Comparison of ENCODE assay signal across 26 cellular contexts in the genomic region with DNA sequence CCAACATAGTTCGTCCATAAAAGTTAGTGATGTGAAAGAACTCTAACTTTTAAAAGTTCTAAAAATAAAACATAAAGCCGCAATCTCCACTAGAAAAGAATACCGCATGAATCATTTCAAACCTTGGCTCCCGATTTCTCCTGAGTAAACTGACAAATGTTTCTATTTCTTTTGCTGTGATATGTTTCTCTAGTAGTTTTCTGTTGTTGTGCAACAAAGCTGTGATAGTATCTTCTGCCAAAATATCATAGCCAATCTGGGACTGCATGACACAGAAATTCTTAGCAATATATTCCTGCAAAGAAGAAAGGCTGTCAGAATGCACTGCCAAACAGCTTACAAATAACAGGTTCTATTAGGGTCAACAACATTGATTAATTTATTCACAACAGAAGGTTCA.
DNase-seq lines count a peak whose midpoint lies in the region; ATAC-seq, FAIRE-seq and TF ChIP-seq lines count a peak whose summit lies in the region.
"Had no signal": no experiment of that assay in that cellular context is flagged by ENCODE, and none has a peak within 500 bp of the region (broad histone marks: within the 10 kb centered on the region; RNA-seq: fewer than 3 reads in every experiment).

No MANE protein-coding gene starts in this region.

- TF ChIP-seq EP300 in K562 (IDR thresholded peaks at IDR 0.05; ENCODE audit: low read length) = no peak

- no peak for TF ChIP-seq RAD21 in K562 (CRISPR knock-in tag; conservative IDR thresholded peaks at IDR 0.05 in 1 of 2, IDR thresholded peaks at IDR 0.05 in 1 of 2)

- no peak overlapping the region for H2AFZ ChIP-seq in K562 (ENCODE audit: low read depth, low read length)

- no peak overlapping the region for H3K4me2 ChIP-seq in K562 (ENCODE audit: insufficient read depth, low read length)

- no peak for TF ChIP-seq POLR2A in K562 (conservative IDR thresholded peaks at IDR 0.05)

- no peaks in the 10 kb centered on the region for H3K79me2 ChIP-seq in K562 (ENCODE audit: control insufficient read depth, insufficient read depth, low read length)

- CTCF ChIA-PET in K562 (lab: Yijun Ruan, JAX; ENCODE audit: low intra/inter-chr PET ratio) = no interaction called here
- CTCF ChIA-PET in CD8-positive, alpha-beta memory T cell (lab: Charles Lee) = no interaction called here

- no peak for ATAC-seq in K562
- ATAC-seq: activated CD8-positive, alpha-beta T cell treated with anti-CD3 and anti-CD28 coated beads for 36 hours; left colon; natural killer cell had no signal

- BruUV-seq in K562 (replicated peaks; lab: Mats Ljungman, UMichigan) = no TSS peak

- H3K9ac ChIP-seq in K562 (ENCODE audit: insufficient read depth in 1 of 2, low read depth in 2 of 2, low read length in 2 of 2) = no peak overlapping the region

- peaks cover 0 to 3% of the 10 kb centered on the region in 2 donors for H3K27me3 Mint-ChIP-seq in CD8-positive, alpha-beta memory T cell
- H3K27me3 Mint-ChIP-seq: activated CD8-positive, alpha-beta T cell treated with anti-CD3 and anti-CD28 coated beads for 36 hours had no signal

- H3K4me3 ChIP-seq in K562 = no peak overlapping the region
- H3K4me3 ChIP-seq in CD8-positive, alpha-beta memory T cell (ENCODE audit: low read length) = no peak overlapping the region
- H3K4me3 ChIP-seq: ovary, right atrium auricular region, thoracic aorta had no signal

- peaks cover 0 to 2% (median 0%) of the 10 kb centered on the region in 5 donors for H3K9me3 Mint-ChIP-seq in CD8-positive, alpha-beta memory T cell
- H3K9me3 Mint-ChIP-seq: activated CD8-positive, alpha-beta T cell treated with anti-CD3 and anti-CD28 coated beads for 36 hours; natural killer cell; T-helper 1 cell treated with Interleukin-12 subunit alpha and Interleukin-12 subunit beta and Interleukin-4 antibody, amounts not matched to agents 30 μg/mL and 1 μg/mL, for 36 hours had no signal

- no peak for FAIRE-seq in K562 (lab: Jason Lieb, UNC)
- FAIRE-seq: GM12891, H1 had no signal

- in situ Hi-C loops in K562 (cut with MboI) = no loop called here

- no peak overlapping the region for H3K27ac ChIP-seq in K562 (ENCODE audit: extremely low read depth, low read depth, low read length)
- no peak overlapping the region for H3K27ac ChIP-seq in CD8-positive, alpha-beta memory T cell (ENCODE audit: low read depth, low read length)
- no peak overlapping the region for H3K27ac ChIP-seq in caudate nucleus (ENCODE audit: low read depth, low read length)
- H3K27ac ChIP-seq: ovary, right atrium auricular region, thoracic aorta had no signal

- TF ChIP-seq CTCF in K562 (IDR thresholded peaks at IDR 0.05 in 2 of 3, conservative IDR thresholded peaks at IDR 0.05 in 1 of 3; ENCODE audit: insufficient read depth in 2 of 3, low read depth in 1 of 3, low read length in 3 of 3) = no peak

- DNase-seq in GM04503 (ENCODE audit: low read depth) = peak; percentile 75
- no peak for DNase-seq in K562 (ENCODE audit: extremely low read depth in 1 of 4, low spot score in 3 of 4)
- peak; percentile 84 for DNase-seq in iris pigment epithelial cell (ENCODE audit: low read depth)
- DNase-seq in stromal cell of bone marrow (ENCODE audit: low read depth) = peak; percentile 67
- DNase-seq in CD8-positive, alpha-beta memory T cell = no peak
- no peak for DNase-seq in SKM-1 treated with dmso at 0.1 percent for 144 hours (lab: John Stamatoyannopoulos, UW; ENCODE audit: unreplicated experiment)
- no peak for DNase-seq in caudate nucleus (lab: John Stamatoyannopoulos, UW)
- DNase-seq: activated CD4-positive, alpha-beta T cell treated with anti-CD3 and anti-CD28 coated beads for 1 hour; activated CD8-positive, alpha-beta T cell treated with anti-CD3 and anti-CD28 coated beads for 36 hours; activated effector memory CD4-positive, alpha-beta T cell treated with Interleukin-2 at 50 U/mL for 16 hours; AML-193; effector CD8-positive, alpha-beta T cell; Kasumi-1; left colon; natural killer cell; NCI-H187; NCI-H2171 treated with DMSO at 0.1 percent for 48 hours; NCI-H526; ovary; stimulated activated naive CD4-positive, alpha-beta T cell treated with Interleukin-2 at 50 U/mL for 16 hours had no signal

- no peaks in the 10 kb centered on the region for H3K4me1 Mint-ChIP-seq in CD8-positive, alpha-beta memory T cell
- H3K4me1 Mint-ChIP-seq: brain had no signal

- WGBS in K562 (ENCODE audit: insufficient coverage, low coverage, missing lambda C conversion rate) = 37% methylated on average over 4 of the region's 4 CpGs

- intact Hi-C loops in K562 (cut with micrococcal nuclease) = no loop called here

- no peaks in the 10 kb centered on the region for H3K4me1 ChIP-seq in K562 (replicated peaks in 1 of 2; ENCODE audit: control insufficient read depth in 2 of 2, insufficient read depth in 2 of 2, low read length in 2 of 2)
- no peaks in the 10 kb centered on the region for H3K4me1 ChIP-seq in CD8-positive, alpha-beta memory T cell (ENCODE audit: insufficient read depth, low read length)

- no peak overlapping the region for H3K4me3 Mint-ChIP-seq in CD8-positive, alpha-beta memory T cell
- H3K4me3 Mint-ChIP-seq: activated CD8-positive, alpha-beta T cell treated with anti-CD3 and anti-CD28 coated beads for 36 hours; brain; natural killer cell; T-helper 1 cell treated with Interleukin-12 subunit alpha and Interleukin-12 subunit beta and Interleukin-4 antibody, amounts not matched to agents 30 μg/mL and 1 μg/mL, for 36 hours had no signal

- no peaks in the 10 kb centered on the region for H4K20me1 ChIP-seq in K562 (replicated peaks; ENCODE audit: control insufficient read depth, insufficient read depth, low read length)

- H3K27me3 ChIP-seq in K562 (ENCODE audit: control insufficient read depth in 2 of 2, insufficient read depth in 2 of 2, low read length in 2 of 2) = no peaks in the 10 kb centered on the region
- no peaks in the 10 kb centered on the region for H3K27me3 ChIP-seq in CD8-positive, alpha-beta memory T cell (ENCODE audit: insufficient read depth, low read length, poor library complexity, severe bottlenecking)
- H3K27me3 ChIP-seq: ovary, right atrium auricular region had no signal

- H3K9me3 ChIP-seq in K562 (replicated peaks; ENCODE audit: control insufficient read depth, insufficient read depth, low read depth, low read length) = no peaks in the 10 kb centered on the region
- no peaks in the 10 kb centered on the region for H3K9me3 ChIP-seq in CD8-positive, alpha-beta memory T cell (ENCODE audit: low read length)
- H3K9me3 ChIP-seq: ovary, right atrium auricular region, thoracic aorta had no signal

- H3K27ac Mint-ChIP-seq in CD8-positive, alpha-beta memory T cell = no peak overlapping the region
- H3K27ac Mint-ChIP-seq: activated CD8-positive, alpha-beta T cell treated with anti-CD3 and anti-CD28 coated beads for 36 hours; natural killer cell; T-helper 1 cell treated with Interleukin-12 subunit alpha and Interleukin-12 subunit beta and Interleukin-4 antibody, amounts not matched to agents 30 μg/mL and 1 μg/mL, for 36 hours had no signal

- POLR2A ChIA-PET in K562 (lab: Yijun Ruan, JAX) = interaction anchor here (0.6 kb wide), 1 partner anchor 51 kb away, joined by 4 read pairs; no protein-coding TSS in a partner anchor
- POLR2A ChIA-PET in CD8-positive, alpha-beta memory T cell (lab: Charles Lee) = no interaction called here

- peaks cover 49 to 65% (median 56%) of the 10 kb centered on the region in 3 donors for H3K36me3 Mint-ChIP-seq in CD8-positive, alpha-beta memory T cell
- H3K36me3 Mint-ChIP-seq: brain had no signal

- H3K36me3 ChIP-seq in K562 (ENCODE audit: control insufficient read depth, insufficient read depth, low read length) = no peaks in the 10 kb centered on the region
- H3K36me3 ChIP-seq in CD8-positive, alpha-beta memory T cell (ENCODE audit: insufficient read depth, low read length) = peaks cover 22% of the 10 kb centered on the region
- H3K36me3 ChIP-seq: ovary had no signal

- H3K9me1 ChIP-seq in K562 (ENCODE audit: control insufficient read depth, insufficient read depth, low read length) = no peaks in the 10 kb centered on the region

TF ChIP-seq in K562, 482 proteins besides CTCF, POLR2A, EP300 and RAD21:
- no peak for TF ChIP-seq CEBPG (CRISPR knock-in tag; IDR thresholded peaks at IDR 0.05)
- peak in 1 of 2 experiments; percentile 83; a peak in 2 of 4 replicates for TF ChIP-seq CEBPG (tag; conservative IDR thresholded peaks at IDR 0.05 in 1 of 2, IDR thresholded peaks at IDR 0.05 in 1 of 2)
- peak; percentile 45; the same call in 1 of the 2 replicates for TF ChIP-seq CEBPB (tag; IDR thresholded peaks at IDR 0.05)
- no peak for TF ChIP-seq HLTF (IDR thresholded peaks at IDR 0.05)

Comparison
In these comparisons a context has a peak if more than half of its experiments do, and no peak if none do; other contexts are left out.
1. DNase-seq: peak in GM04503 (single experiment), iris pigment epithelial cell (single experiment) and stromal cell of bone marrow (single experiment); none in K562 (0 of 4), CD8-positive, alpha-beta memory T cell (0 of 5), SKM-1 treated with dmso at 0.1 percent for 144 hours (single experiment) and caudate nucleus (0 of 61).